14 cellular contexts compared by ENCODE assay signal in genomic region chr18:72107647-72108046, GRCh38.
A peak's percentile ranks its signal among the peaks of the same experiment; 100 is the strongest.
DNase-seq lines count a peak whose midpoint lies in the region; ATAC-seq and TF ChIP-seq lines count a peak whose summit lies in the region.
"Had no signal": no experiment of that assay in that cellular context is flagged by ENCODE, and none has a peak within 500 bp of the region (broad histone marks: within the 10 kb centered on the region; RNA-seq: fewer than 3 reads in every experiment).

No MANE protein-coding gene starts in this region.

- TF ChIP-seq POLR2A in gastroesophageal sphincter (IDR thresholded peaks at IDR 0.05): no peak

- H3K79me2 ChIP-seq in smooth muscle cell (ENCODE audit: low read depth): no peaks in the 10 kb centered on the region

- TF ChIP-seq EP300 in gastroesophageal sphincter (IDR thresholded peaks at IDR 0.05): no peak

- H3K36me3 ChIP-seq in smooth muscle cell (ENCODE audit: low read depth) (no peaks in the 10 kb centered on the region), gastroesophageal sphincter (no peaks in the 10 kb centered on the region)

- no peaks in the 10 kb centered on the region for H3K27me3 ChIP-seq in smooth muscle cell (ENCODE audit: low read depth)
- no peaks in the 10 kb centered on the region for H3K27me3 ChIP-seq in gastroesophageal sphincter

- H3K4me3 ChIP-seq in smooth muscle cell (no peak overlapping the region), gastroesophageal sphincter (no peak overlapping the region)
- H3K4me3 ChIP-seq: skin epidermis had no signal

- no peaks in the 10 kb centered on the region for H4K20me1 ChIP-seq in smooth muscle cell (ENCODE audit: low read depth)

- DNase-seq in NCI-H2107 treated with DMSO at 0.1 percent for 48 hours (lab: John Stamatoyannopoulos, UW; ENCODE audit: unreplicated experiment) (peak; percentile 56), NCI-H2107 (lab: John Stamatoyannopoulos, UW) (no peak), SHP77 (lab: John Stamatoyannopoulos, UW) (peak; percentile 47 to 67), fibroblast of the conjunctiva (ENCODE audit: low read depth) (peak; percentile 3), smooth muscle cell (lab: John Stamatoyannopoulos, UW; ENCODE audit: unreplicated experiment) (no peak), RPMI8226 (no peak)
- DNase-seq: activated CD4-positive, alpha-beta memory T cell treated with anti-CD3 and anti-CD28 coated beads for 36 hours; effector CD8-positive, alpha-beta T cell; IMR-90; stimulated activated CD8-positive, alpha-beta memory T cell treated with anti-CD3 and anti-CD28 coated beads, Interleukin-4, amount 100 ng/mL, for 48 hours had no signal

- no peaks in the 10 kb centered on the region for H3K9me3 ChIP-seq in smooth muscle cell (replicated peaks; ENCODE audit: low read depth)
- H3K9me3 ChIP-seq in gastroesophageal sphincter: no peaks in the 10 kb centered on the region

- no peak overlapping the region for H3K9ac ChIP-seq in smooth muscle cell (ENCODE audit: low read depth)

- H3F3A ChIP-seq in smooth muscle cell (ENCODE audit: low read depth): no peaks in the 10 kb centered on the region

- peak overlapping the region; percentile 6 for H2AFZ ChIP-seq in smooth muscle cell (ENCODE audit: low read depth)

- H3K27ac ChIP-seq in smooth muscle cell (ENCODE audit: low read depth) (no peak overlapping the region), gastroesophageal sphincter (no peak overlapping the region)
- H3K27ac ChIP-seq: 22Rv1, skin epidermis had no signal

- WGBS in smooth muscle cell (ENCODE audit: low lambda C conversion rate): 48% methylated on average over 6 of the region's 6 CpGs
- 41 to 52% methylated on average over 6 of the region's 6 CpGs for WGBS in gastroesophageal sphincter (ENCODE audit: low coverage in 1 of 2), 2 donors

- no peaks in the 10 kb centered on the region for H3K4me1 ChIP-seq in smooth muscle cell (ENCODE audit: low read depth)
- H3K4me1 ChIP-seq in gastroesophageal sphincter: no peaks in the 10 kb centered on the region

- H3K4me2 ChIP-seq in smooth muscle cell: no peak overlapping the region

- TF ChIP-seq CTCF in smooth muscle cell (IDR thresholded peaks at IDR 0.05; ENCODE audit: borderline replicate concordance, insufficient read depth, poor library complexity, severe bottlenecking) (no peak), gastroesophageal sphincter (IDR thresholded peaks at IDR 0.05) (no peak)

- ATAC-seq in HG02885 (IDR thresholded peaks at IDR 0.05; ENCODE audit: poor library complexity, unreplicated experiment): no peak
- no peak for ATAC-seq in gastroesophageal sphincter

Comparison
In these comparisons a context has a peak if more than half of its experiments do, and no peak if none do; other contexts are left out.
1. DNase-seq: peak in NCI-H2107 treated with DMSO at 0.1 percent for 48 hours (single experiment), SHP77 (2 of 2) and fibroblast of the conjunctiva (single experiment); none in NCI-H2107 (single experiment), smooth muscle cell (single experiment) and RPMI8226 (single experiment).